In genomic region chr1:221718391-221719277, GRCh38 we compare ENCODE assay signal across 1 cellular context.
A peak's percentile ranks its signal among the peaks of the same experiment; 100 is the strongest.
TF ChIP-seq lines count a peak whose summit lies in the region.

No MANE protein-coding gene starts in this region.

TF ChIP-seq in A549, 52 proteins besides CTCF, POLR2A, EP300 and RAD21 (continued from another document):
- TF ChIP-seq SMC3 (IDR thresholded peaks at IDR 0.05) (peak; percentile 31; the same call in 1 of the 3 replicates), ZNF302 (CRISPR knock-in tag; IDR thresholded peaks at IDR 0.05) (no peak), ZC3H11A (IDR thresholded peaks at IDR 0.05) (no peak), JUN (IDR thresholded peaks at IDR 0.05) (peak; percentile 88 to 92; a peak in 4 of 5 replicates), FOSL2 (IDR thresholded peaks at IDR 0.05) (0 out of 2 replicates have a peak, but pooled peaks have one; percentile 12), FOSL2 (CRISPR knock-in tag; IDR thresholded peaks at IDR 0.05) (peak; percentile 38; the same call in 1 of the 2 replicates), CEBPB (IDR thresholded peaks at IDR 0.05) (peak; percentile 97 to 98), FOXS1 (CRISPR knock-in tag; IDR thresholded peaks at IDR 0.05) (no peak), TP53 (CRISPR knock-in tag; IDR thresholded peaks at IDR 0.05) (no peak), SREBF2 (IDR thresholded peaks at IDR 0.05) (no peak), PBX3 (IDR thresholded peaks at IDR 0.05) (0 out of 2 replicates have a peak, but pooled peaks have one; percentile 69), FOSB (CRISPR knock-in tag; IDR thresholded peaks at IDR 0.05) (no peak), RARB (CRISPR knock-in tag; IDR thresholded peaks at IDR 0.05) (no peak), EHF (CRISPR knock-in tag; IDR thresholded peaks at IDR 0.05) (no peak), TFCP2L1 (CRISPR knock-in tag; IDR thresholded peaks at IDR 0.05) (no peak), BCL3 (IDR thresholded peaks at IDR 0.05) (peak; percentile 91; the same call in 1 of the 3 replicates), HOXB5 (CRISPR knock-in tag; IDR thresholded peaks at IDR 0.05) (no peak), GATA3 (IDR thresholded peaks at IDR 0.05; ENCODE audit: borderline replicate concordance) (peak; percentile 90), NFE2L2 (conservative IDR thresholded peaks at IDR 0.05; ENCODE audit: low read length) (no peak), CHD2 (IDR thresholded peaks at IDR 0.05; ENCODE audit: low read length, partially characterized antibody) (no peak), RCOR1 (IDR thresholded peaks at IDR 0.05; ENCODE audit: low read depth, low read length) (no peak), MAX (IDR thresholded peaks at IDR 0.05) (peak; percentile 56; the same call in 1 of the 2 replicates)
